In genomic region chr11:67290801-67291200, GRCh38 we compare ENCODE assay signal across 10 cellular contexts. TPM values are rescaled to one million over a fixed set of nuclear protein-coding genes. Genes with fewer than 3 reads are reported as not detected.
A peak's percentile ranks its signal among the peaks of the same experiment; 100 is the strongest.
DNase-seq lines count a peak whose midpoint lies in the region; ATAC-seq and TF ChIP-seq lines count a peak whose summit lies in the region.
"Had no signal": no experiment of that assay in that cellular context is flagged by ENCODE, and none has a peak within 500 bp of the region (broad histone marks: within the 10 kb centered on the region; RNA-seq: fewer than 3 reads in every experiment).

No MANE protein-coding gene starts in this region.

- peaks cover 59% of the 10 kb centered on the region for H3K4me1 Mint-ChIP-seq in CD8-positive, alpha-beta T cell (ENCODE audit: low read depth)

- no peak overlapping the region for H3K4ac ChIP-seq in trophoblast cell (ENCODE audit: low read depth, low read length)

- H3K27ac ChIP-seq in CD8-positive, alpha-beta T cell (ENCODE audit: low read depth, low read length), result no peak overlapping the region
- H3K27ac ChIP-seq in SK-N-MC, result no peak overlapping the region
- H3K27ac ChIP-seq in trophoblast cell (ENCODE audit: low read depth, low read length), result no peak overlapping the region
- H3K27ac ChIP-seq in caudate nucleus (ENCODE audit: low read depth, low read length), result no peak overlapping the region
- H3K27ac ChIP-seq: cardiac muscle cell had no signal

- ATAC-seq in CD8-positive, alpha-beta T cell, result no peak
- ATAC-seq: left lobe of liver had no signal

- no peak overlapping the region for H3K14ac ChIP-seq in trophoblast cell (ENCODE audit: low read length)

- H2BK5ac ChIP-seq in trophoblast cell (ENCODE audit: low read depth, low read length, poor library complexity), result no peak overlapping the region

- peak overlapping the region; percentile 87 for H3K4me3 Mint-ChIP-seq in CD8-positive, alpha-beta T cell

- no peak overlapping the region for H2AK5ac ChIP-seq in trophoblast cell (ENCODE audit: low read length)

- H3K9me3 Mint-ChIP-seq in CD8-positive, alpha-beta T cell, result peaks cover 2% of the 10 kb centered on the region

- peaks cover 10% of the 10 kb centered on the region for H3K36me3 ChIP-seq in CD8-positive, alpha-beta T cell (ENCODE audit: insufficient read depth, low read length)
- H3K36me3 ChIP-seq in SK-N-MC (ENCODE audit: insufficient read depth, low read length) (peaks cover 55% of the 10 kb centered on the region), trophoblast cell (ENCODE audit: control insufficient read depth in 1 of 2, insufficient read depth in 2 of 2, low read length in 2 of 2) (peaks cover 37 to 38% of the 10 kb centered on the region in 2 experiments), H7 (replicated peaks; ENCODE audit: control insufficient read depth, insufficient read depth, low read length) (peaks cover 2% of the 10 kb centered on the region)

- no CpG with 5 or more reads among the region's 7 CpGs for WGBS in trophoblast cell (ENCODE audit: extremely low coverage, insufficient coverage, insufficient read length)
- 69 to 77% methylated on average over 4 to 6 of the region's 7 CpGs for WGBS in lower leg skin, 2 donors

- peaks cover 10% of the 10 kb centered on the region for H3K79me2 ChIP-seq in trophoblast cell (ENCODE audit: control insufficient read depth, insufficient read depth, low read length, poor library complexity)

- no peaks in the 10 kb centered on the region for H3K27me3 ChIP-seq in CD8-positive, alpha-beta T cell (ENCODE audit: insufficient read depth, low read length)
- H3K27me3 ChIP-seq in trophoblast cell (ENCODE audit: insufficient read depth, low read length), result no peaks in the 10 kb centered on the region
- no peaks in the 10 kb centered on the region for H3K27me3 ChIP-seq in H7 (ENCODE audit: control insufficient read depth, insufficient read depth, low read length)
- H3K27me3 ChIP-seq: cardiac muscle cell had no signal

- no peak overlapping the region for H3K23ac ChIP-seq in trophoblast cell (ENCODE audit: low read length)

- no peak for TF ChIP-seq CTCF in CD8-positive, alpha-beta T cell (IDR thresholded peaks at IDR 0.05)
- no peak for TF ChIP-seq CTCF in lower leg skin (IDR thresholded peaks at IDR 0.05)

- CTCF ChIA-PET in CD8-positive, alpha-beta T cell (lab: Charles Lee), result interaction anchor here (1.4 to 6.6 kb wide), 5 partner anchors 14 to 61 kb away, joined by 7 to 77 read pairs (median 29); partner anchors contain the start of gene GRK2

- TF ChIP-seq POLR2A in lower leg skin (IDR thresholded peaks at IDR 0.05), result no peak

- intact Hi-C loops in CD8-positive, alpha-beta T cell (cut with DNase I, micrococcal nuclease), result no loop called here
- intact Hi-C loops in lower leg skin (cut with DNase I; ENCODE audit: low total_unique reads), result no loop called here

- H3K27ac Mint-ChIP-seq in CD8-positive, alpha-beta T cell, result peak overlapping the region; percentile 77

- peaks cover 13% of the 10 kb centered on the region for H3K79me1 ChIP-seq in trophoblast cell (ENCODE audit: low read length)

- POLR2A ChIA-PET in CD8-positive, alpha-beta T cell (lab: Charles Lee), result interaction anchor here (1.1 to 15.2 kb wide), 4 partner anchors 12 to 27 kb away, joined by 5 to 426 read pairs (median 18); partner anchors contain the start of genes GRK2 and SSH3

- H3K9ac ChIP-seq in SK-N-MC (ENCODE audit: insufficient read length), result peak overlapping the region; percentile 85
- H3K9ac ChIP-seq in trophoblast cell (ENCODE audit: low read length), result no peak overlapping the region

- H3K9me3 ChIP-seq in CD8-positive, alpha-beta T cell (ENCODE audit: low read length), result peaks cover 2% of the 10 kb centered on the region
- H3K9me3 ChIP-seq in SK-N-MC (ENCODE audit: low read depth, low read length) (peaks cover 9% of the 10 kb centered on the region; the same call in 1 of the 2 replicates), trophoblast cell (ENCODE audit: insufficient read depth, low read depth, low read length) (peaks cover 3% of the 10 kb centered on the region)

- H4K8ac ChIP-seq in trophoblast cell (ENCODE audit: low read depth, low read length), result no peak overlapping the region

- H3K4me2 ChIP-seq in trophoblast cell (ENCODE audit: low read length), result no peak overlapping the region

- peak in 1 of 7 experiments; percentile 18 for DNase-seq in CD8-positive, alpha-beta T cell
- DNase-seq in SK-N-MC (ENCODE audit: low read depth, low spot score) (no peak), fibroblast of gingiva (ENCODE audit: low read depth) (peak; percentile 78), trophoblast cell (no peak), lower leg skin (ENCODE audit: low spot score in 2 of 2) (no peak), H7 (no peak), caudate nucleus (lab: John Stamatoyannopoulos, UW) (no peak), NCI-H187 treated with DMSO at 0.1 percent for 48 hours (lab: John Stamatoyannopoulos, UW) (no peak)

- no peak overlapping the region for H4K91ac ChIP-seq in trophoblast cell (ENCODE audit: low read depth, low read length)

- H3K4me1 ChIP-seq in CD8-positive, alpha-beta T cell (ENCODE audit: insufficient read depth, low read length), result peaks cover 66% of the 10 kb centered on the region
- H3K4me1 ChIP-seq in trophoblast cell (ENCODE audit: control insufficient read depth in 1 of 2, insufficient read depth in 2 of 2, low read length in 2 of 2), result peaks cover 13 to 17% of the 10 kb centered on the region in 2 experiments

- no peak overlapping the region for H3K4me3 ChIP-seq in CD8-positive, alpha-beta T cell (ENCODE audit: low read depth, low read length)
- H3K4me3 ChIP-seq in SK-N-MC, result 0 out of 2 replicates have a peak overlapping the region, but pooled peaks have one; percentile 84
- H3K4me3 ChIP-seq in trophoblast cell (ENCODE audit: low read depth, low read length), result no peak overlapping the region
- no peak overlapping the region for H3K4me3 ChIP-seq in lower leg skin (ENCODE audit: low read depth, poor library complexity, severe bottlenecking)
- no peak overlapping the region for H3K4me3 ChIP-seq in H7 (ENCODE audit: insufficient read depth, low read depth, low read length)

- H3K36me3 Mint-ChIP-seq in CD8-positive, alpha-beta T cell, result peaks cover 64% of the 10 kb centered on the region

- H2BK12ac ChIP-seq in trophoblast cell (ENCODE audit: low read length), result no peak overlapping the region

- no peak overlapping the region for H2BK120ac ChIP-seq in trophoblast cell (ENCODE audit: insufficient read depth, low read length, poor library complexity)

- peak overlapping the region; percentile 10 for H3K18ac ChIP-seq in trophoblast cell (ENCODE audit: low read length)

- no peak overlapping the region for H2AFZ ChIP-seq in trophoblast cell (ENCODE audit: insufficient read depth, low read length, poor library complexity)

- H4K12ac ChIP-seq in trophoblast cell (ENCODE audit: low read depth, low read length), result no peak overlapping the region

- no peaks in the 10 kb centered on the region for H3K27me3 Mint-ChIP-seq in CD8-positive, alpha-beta T cell (ENCODE audit: low read depth)

RNA-seq across cellular contexts. Expression of gene ANKRD13D, which starts 1.7 kb away (rescaled TPM):
- 100 to 1,000 TPM; 152 TPM for total RNA-seq in CD8-positive, alpha-beta T cell
- polyA plus RNA-seq in trophoblast cell (2013), result 20.5 and 20.9 TPM in 2 replicates
- total RNA-seq in lower leg skin, result 10 to 100 TPM; 60.5 to 84.7 (median 72.8) TPM
- total RNA-seq in H7 (2014; rRNA removed; shearing (Covaris generic)), result 29.1 and 32.2 TPM in 2 replicates

RNA-seq across cellular contexts. Expression of gene SSH3, which starts 12.5 kb away (rescaled TPM):
- 1 to 10 TPM; 5.9 to 9.9 TPM for total RNA-seq in CD8-positive, alpha-beta T cell
- polyA plus RNA-seq in trophoblast cell (2013), result 85.6 and 93.4 TPM in 2 replicates
- 10 to 100 TPM; 58.6 to 71.0 (median 62.0) TPM for total RNA-seq in lower leg skin
- 23.6 and 30.2 TPM in 2 replicates for total RNA-seq in H7 (2014; rRNA removed; shearing (Covaris generic))

RNA-seq across cellular contexts. Expression of gene GRK2, which starts 24.5 kb away (rescaled TPM):
- total RNA-seq in CD8-positive, alpha-beta T cell, result 100 to 1,000 TPM; 356 to 371 TPM
- 22.3 and 22.9 TPM in 2 replicates for polyA plus RNA-seq in trophoblast cell (2013)
- total RNA-seq in lower leg skin, result 100 to 1,000 TPM in 3 of 4 donors, 10 to 100 TPM in 1; 81.1 to 127 (median 114) TPM
- 73.8 and 82.1 TPM in 2 replicates for total RNA-seq in H7 (2014; rRNA removed; shearing (Covaris generic))
